1 cellular context compared by ENCODE assay signal in genomic region chr15:82999426-82999825, GRCh38.
TF ChIP-seq lines count a peak whose summit lies in the region.

No MANE protein-coding gene starts in this region.

TF ChIP-seq in HepG2, 621 proteins besides CTCF, POLR2A, EP300 and RAD21:
- TF ChIP-seq ZNF598 (CRISPR knock-in tag; IDR thresholded peaks at IDR 0.05; ENCODE audit: borderline replicate concordance), result no peak
- no peak for TF ChIP-seq ZNF781 (CRISPR knock-in tag; IDR thresholded peaks at IDR 0.05; ENCODE audit: borderline replicate concordance, not compliant biosample characterization)
